Comparison of ENCODE assay signal across 1 cellular context in the genomic region with DNA sequence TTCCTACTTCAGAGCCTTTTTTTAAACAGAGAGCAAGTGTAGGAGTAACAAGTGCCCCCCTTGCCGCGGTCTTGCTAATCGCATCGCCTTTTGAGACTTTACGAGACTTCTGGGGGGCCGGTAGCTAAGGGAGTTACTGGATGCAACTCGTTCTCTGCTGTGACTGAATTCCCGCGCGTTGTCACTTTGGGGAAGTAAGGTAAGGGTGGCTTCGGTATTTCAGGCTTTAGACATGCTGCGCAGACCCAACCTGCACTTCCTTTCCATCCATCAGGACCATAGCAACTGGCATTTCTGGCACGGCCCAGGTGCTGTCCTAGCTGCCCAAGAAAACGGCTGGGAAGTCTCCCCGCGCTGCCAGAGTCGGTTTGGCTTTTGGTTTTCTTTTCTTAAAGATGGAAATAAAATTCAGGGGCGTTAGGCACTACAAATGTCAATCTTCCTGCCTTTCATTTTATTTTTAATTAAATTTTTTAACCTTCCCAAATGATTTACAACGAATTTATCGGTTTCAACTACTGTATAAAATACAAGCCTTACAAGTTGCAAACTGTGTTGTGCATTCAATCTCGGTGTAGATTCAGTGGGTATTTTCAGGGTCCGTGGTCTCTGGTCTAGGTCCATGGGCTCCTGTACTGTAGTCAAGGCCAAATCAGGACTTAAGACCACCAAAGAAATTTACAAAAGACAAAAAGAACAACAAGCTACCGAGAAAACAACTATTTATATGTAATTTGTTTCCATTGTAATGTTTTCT.
TF ChIP-seq lines count a peak whose summit lies in the region.

No MANE protein-coding gene starts in this region.

TF ChIP-seq in GM23338, 12 proteins besides CTCF, POLR2A, EP300 and RAD21 (continued from another document):
- TF ChIP-seq, protein P1, sequence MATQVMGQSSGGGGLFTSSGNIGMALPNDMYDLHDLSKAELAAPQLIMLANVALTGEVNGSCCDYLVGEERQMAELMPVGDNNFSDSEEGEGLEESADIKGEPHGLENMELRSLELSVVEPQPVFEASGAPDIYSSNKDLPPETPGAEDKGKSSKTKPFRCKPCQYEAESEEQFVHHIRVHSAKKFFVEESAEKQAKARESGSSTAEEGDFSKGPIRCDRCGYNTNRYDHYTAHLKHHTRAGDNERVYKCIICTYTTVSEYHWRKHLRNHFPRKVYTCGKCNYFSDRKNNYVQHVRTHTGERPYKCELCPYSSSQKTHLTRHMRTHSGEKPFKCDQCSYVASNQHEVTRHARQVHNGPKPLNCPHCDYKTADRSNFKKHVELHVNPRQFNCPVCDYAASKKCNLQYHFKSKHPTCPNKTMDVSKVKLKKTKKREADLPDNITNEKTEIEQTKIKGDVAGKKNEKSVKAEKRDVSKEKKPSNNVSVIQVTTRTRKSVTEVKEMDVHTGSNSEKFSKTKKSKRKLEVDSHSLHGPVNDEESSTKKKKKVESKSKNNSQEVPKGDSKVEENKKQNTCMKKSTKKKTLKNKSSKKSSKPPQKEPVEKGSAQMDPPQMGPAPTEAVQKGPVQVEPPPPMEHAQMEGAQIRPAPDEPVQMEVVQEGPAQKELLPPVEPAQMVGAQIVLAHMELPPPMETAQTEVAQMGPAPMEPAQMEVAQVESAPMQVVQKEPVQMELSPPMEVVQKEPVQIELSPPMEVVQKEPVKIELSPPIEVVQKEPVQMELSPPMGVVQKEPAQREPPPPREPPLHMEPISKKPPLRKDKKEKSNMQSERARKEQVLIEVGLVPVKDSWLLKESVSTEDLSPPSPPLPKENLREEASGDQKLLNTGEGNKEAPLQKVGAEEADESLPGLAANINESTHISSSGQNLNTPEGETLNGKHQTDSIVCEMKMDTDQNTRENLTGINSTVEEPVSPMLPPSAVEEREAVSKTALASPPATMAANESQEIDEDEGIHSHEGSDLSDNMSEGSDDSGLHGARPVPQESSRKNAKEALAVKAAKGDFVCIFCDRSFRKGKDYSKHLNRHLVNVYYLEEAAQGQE (IDR thresholded peaks at IDR 0.05; ENCODE audit: unreplicated experiment): no peak
- TF ChIP-seq EZH2 (IDR thresholded peaks at IDR 0.05; ENCODE audit: low read depth, unreplicated experiment): peak; percentile 27
- TF ChIP-seq CREB1 (CRISPR knock-in tag; IDR thresholded peaks at IDR 0.05; ENCODE audit: low read depth): no peak
- TF ChIP-seq JUNB (IDR thresholded peaks at IDR 0.05; ENCODE audit: unreplicated experiment): no peak
- TF ChIP-seq STAT1 (IDR thresholded peaks at IDR 0.05; ENCODE audit: unreplicated experiment): no peak
